1 cellular context compared by ENCODE assay signal in genomic region chr19:46609511-46610412, GRCh38.
A peak's percentile ranks its signal among the peaks of the same experiment; 100 is the strongest.
TF ChIP-seq lines count a peak whose summit lies in the region.

No MANE protein-coding gene starts in this region.

TF ChIP-seq in HepG2, 621 proteins besides CTCF, POLR2A, EP300 and RAD21:
- TF ChIP-seq RARA (CRISPR knock-in tag; IDR thresholded peaks at IDR 0.05): no peak
- TF ChIP-seq ZNF660 (CRISPR knock-in tag; IDR thresholded peaks at IDR 0.05; ENCODE audit: borderline replicate concordance, low read depth): no peak
- no peak for TF ChIP-seq TEAD2 (CRISPR knock-in tag; IDR thresholded peaks at IDR 0.05)
- TF ChIP-seq AGO2 (optimal IDR thresholded peaks at IDR 0.05; ENCODE audit: low read depth, low read length): peak; percentile 21
- TF ChIP-seq ZNF75D (CRISPR knock-in tag; IDR thresholded peaks at IDR 0.05; ENCODE audit: borderline replicate concordance): no peak
- no peak for TF ChIP-seq ZMYM2 (CRISPR knock-in tag; IDR thresholded peaks at IDR 0.05)
- no peak for TF ChIP-seq ZNF513 (CRISPR knock-in tag; conservative IDR thresholded peaks at IDR 0.05)
- no peak for TF ChIP-seq ATF5 (CRISPR knock-in tag; IDR thresholded peaks at IDR 0.05; ENCODE audit: low read depth)
- peak; percentile 58 for TF ChIP-seq RBFOX2 (IDR thresholded peaks at IDR 0.05; ENCODE audit: low read depth, low read length)
- TF ChIP-seq HOXD1 (CRISPR knock-in tag; IDR thresholded peaks at IDR 0.05): no peak
- TF ChIP-seq NFIC (IDR thresholded peaks at IDR 0.05; ENCODE audit: low read length): no peak
- TF ChIP-seq FOXA1 (IDR thresholded peaks at IDR 0.05): no peak
- TF ChIP-seq FOXA1 (CRISPR knock-in tag; IDR thresholded peaks at IDR 0.05): no peak
